Comparison of ENCODE assay signal across 8 cellular contexts in genomic region chr13:63636231-63636993, GRCh38.
DNase-seq lines count a peak whose midpoint lies in the region; ATAC-seq and TF ChIP-seq lines count a peak whose summit lies in the region.

No MANE protein-coding gene starts in this region.

- TF ChIP-seq CTCF in left ventricle myocardium inferior (IDR thresholded peaks at IDR 0.05; ENCODE audit: borderline replicate concordance) (no peak), liver (IDR thresholded peaks at IDR 0.05; ENCODE audit: low read depth, low read length, missing input control) (no peak), omental fat pad (IDR thresholded peaks at IDR 0.05) (no peak)

- H3K27ac ChIP-seq in left ventricle myocardium inferior (replicated peaks) (no peak overlapping the region), liver (ENCODE audit: low read depth in 1 of 2, low read length in 2 of 2) (no peak overlapping the region)

- H3K4me3 ChIP-seq in left ventricle myocardium inferior (peak overlapping the region; percentile 20), liver (ENCODE audit: low read depth in 1 of 3, low read length in 3 of 3) (peak overlapping the region; percentile 13 to 21 (median 13))

- TF ChIP-seq RAD21 in liver (IDR thresholded peaks at IDR 0.05): no peak

- WGBS in liver: 45% methylated on average over 6 of the region's 6 CpGs

- H3K36me3 ChIP-seq in left ventricle myocardium inferior: no peaks in the 10 kb centered on the region
- H3K36me3 ChIP-seq in liver (ENCODE audit: control insufficient read depth in 4 of 4, insufficient read depth in 3 of 4, low read depth in 1 of 4, low read length in 3 of 4): no peaks in the 10 kb centered on the region

- peak overlapping the region in 1 of 2 donors; percentile 12 for H3K9ac ChIP-seq in liver (ENCODE audit: low read depth in 1 of 2, low read length in 2 of 2)

- ATAC-seq in Right ventricle myocardium superior (ENCODE audit: poor library complexity) (no peak), HG03439 (IDR thresholded peaks at IDR 0.05; ENCODE audit: unreplicated experiment) (peak; percentile 65), omental fat pad (ENCODE audit: low FRiP score) (no peak)

- H3K4me1 ChIP-seq in left ventricle myocardium inferior: no peaks in the 10 kb centered on the region
- no peaks in the 10 kb centered on the region for H3K4me1 ChIP-seq in liver (ENCODE audit: control insufficient read depth in 4 of 4, insufficient read depth in 4 of 4, low read length in 3 of 4)

- H3K9me3 ChIP-seq in left ventricle myocardium inferior (replicated peaks): no peaks in the 10 kb centered on the region
- no peaks in the 10 kb centered on the region for H3K9me3 ChIP-seq in liver (ENCODE audit: control insufficient read depth in 4 of 4, low read length in 3 of 4)

- intact Hi-C loops in left ventricle myocardium inferior (cut with micrococcal nuclease) (no loop called here), Right ventricle myocardium superior (cut with DNase I) (no loop called here)

- DNase-seq in left ventricle myocardium inferior (no peak), Right ventricle myocardium superior (no peak), SW480 (ENCODE audit: low spot score) (peak; percentile 1), NCI-H1694 treated with DMSO at 0.1 percent for 48 hours (lab: John Stamatoyannopoulos, UW) (no peak), omental fat pad (ENCODE audit: low spot score) (no peak)
- DNase-seq in activated CD4-positive, alpha-beta T cell treated with anti-CD3 and anti-CD28 coated beads, Interleukin-2, amount 50 U/mL, for 48 hours: no peak

- H3K27me3 ChIP-seq in left ventricle myocardium inferior (ENCODE audit: low read depth): no peaks in the 10 kb centered on the region
- H3K27me3 ChIP-seq in liver (ENCODE audit: control insufficient read depth in 4 of 4, insufficient read depth in 4 of 4, low read length in 3 of 4): no peaks in the 10 kb centered on the region

TF ChIP-seq in liver, 16 proteins besides CTCF, POLR2A, EP300 and RAD21:
- TF ChIP-seq JUND (IDR thresholded peaks at IDR 0.05) (no peak), HNF4G (IDR thresholded peaks at IDR 0.05) (no peak), SP1 (IDR thresholded peaks at IDR 0.05) (no peak), REST (IDR thresholded peaks at IDR 0.05) (no peak), TAF1 (conservative IDR thresholded peaks at IDR 0.05) (no peak)
